ENCODE assay signal across 15 cellular contexts in genomic region chr18:905948-906415, GRCh38. TPM values are rescaled to one million over a fixed set of nuclear protein-coding genes. Genes with fewer than 3 reads are reported as not detected.
DNase-seq lines count a peak whose midpoint lies in the region; ATAC-seq and TF ChIP-seq lines count a peak whose summit lies in the region.
"Had no signal": no experiment of that assay in that cellular context is flagged by ENCODE, and none has a peak within 500 bp of the region (broad histone marks: within the 10 kb centered on the region; RNA-seq: fewer than 3 reads in every experiment).

No MANE protein-coding gene starts in this region.

- H3K27ac Mint-ChIP-seq in activated T-cell treated with anti-CD3 and anti-CD28 coated beads, Interleukin-2, amount 50 U/mL, for 24 hours: no peak overlapping the region
- no peak overlapping the region for H3K27ac Mint-ChIP-seq in GM23338
- peak overlapping the region; percentile 88 for H3K27ac Mint-ChIP-seq in stimulated activated naive B cell treated with anti-CD40 and anti-IgM and Interleukin-4, amounts not matched to agents 10 μg/mL and 1 μg/mL and 100 μg/mL, for 72 hours
- H3K27ac Mint-ChIP-seq: activated CD8-positive, alpha-beta memory T cell treated with anti-CD3 and anti-CD28 coated beads, Interleukin-2, amount 10 ng/mL, durations not matched to agents 7 days and 5 days had no signal

- H3K27me3 ChIP-seq in GM23338 (ENCODE audit: insufficient read depth) (peaks cover 100% of the 10 kb centered on the region), ectodermal cell (ENCODE audit: control insufficient read depth, insufficient read depth, low read length, poor library complexity, severe bottlenecking) (peaks cover 98% of the 10 kb centered on the region), thyroid gland (peaks cover 58% of the 10 kb centered on the region)

- peak overlapping the region; percentile 76 for H3K4me3 ChIP-seq in GM23338
- peak overlapping the region; percentile 20 for H3K4me3 ChIP-seq in ectodermal cell (ENCODE audit: insufficient read depth, low read depth, low read length)
- H3K4me3 ChIP-seq in thyroid gland (replicated peaks in 1 of 3): no peak overlapping the region

- H3K79me2 ChIP-seq in GM23338 (replicated peaks; ENCODE audit: insufficient read depth): no peaks in the 10 kb centered on the region

- H3K4me3 Mint-ChIP-seq in activated T-cell treated with anti-CD3 and anti-CD28 coated beads, Interleukin-2, amount 50 U/mL, for 24 hours: no peak overlapping the region
- peak overlapping the region; percentile 68 for H3K4me3 Mint-ChIP-seq in GM23338
- peak overlapping the region; percentile 44 to 51 for H3K4me3 Mint-ChIP-seq in stimulated activated naive B cell treated with anti-CD40 and anti-IgM and Interleukin-4, amounts not matched to agents 10 μg/mL and 1 μg/mL and 100 μg/mL, for 72 hours

- no peak for TF ChIP-seq POLR2A in thyroid gland (IDR thresholded peaks at IDR 0.05)

- H3K9me3 ChIP-seq in ectodermal cell (ENCODE audit: control insufficient read depth, low read length) (no peaks in the 10 kb centered on the region), thyroid gland (no peaks in the 10 kb centered on the region)
- H3K9me3 ChIP-seq: Caco-2 had no signal

- no peaks in the 10 kb centered on the region for H3K9me2 ChIP-seq in GM23338 (ENCODE audit: insufficient read depth)

- no peak overlapping the region for H3K27ac ChIP-seq in GM23338 (ENCODE audit: low read depth)
- H3K27ac ChIP-seq in ectodermal cell (ENCODE audit: insufficient read depth, low read depth, low read length, poor library complexity, severe bottlenecking): no peak overlapping the region
- no peak overlapping the region for H3K27ac ChIP-seq in thyroid gland

- intact Hi-C loops in thyroid gland (cut with DNase I): no loop called here

- 1% methylated on average over 26 of the region's 26 CpGs for WGBS in ectodermal cell, 2 experiments
- WGBS in thyroid gland, 2 donors: 5% methylated on average over 11 to 21 of the region's 26 CpGs

- H3K27me3 Mint-ChIP-seq in activated T-cell treated with anti-CD3 and anti-CD28 coated beads, Interleukin-2, amount 50 U/mL, for 24 hours: peaks cover 87% of the 10 kb centered on the region
- peaks cover 94% of the 10 kb centered on the region for H3K27me3 Mint-ChIP-seq in GM23338 (ENCODE audit: insufficient read depth, low read depth, poor library complexity)
- peaks cover 63 to 89% of the 10 kb centered on the region in 2 donors for H3K27me3 Mint-ChIP-seq in stimulated activated naive B cell treated with anti-CD40 and anti-IgM and Interleukin-4, amounts not matched to agents 10 μg/mL and 1 μg/mL and 100 μg/mL, for 72 hours

- H3K9me3 Mint-ChIP-seq in activated T-cell treated with anti-CD3 and anti-CD28 coated beads, Interleukin-2, amount 50 U/mL, for 24 hours: peaks cover 9% of the 10 kb centered on the region
- peaks cover 3% of the 10 kb centered on the region; the same call in 2 of the 3 replicates for H3K9me3 Mint-ChIP-seq in GM23338
- peaks cover 0 to 2% of the 10 kb centered on the region in 2 donors for H3K9me3 Mint-ChIP-seq in stimulated activated naive B cell treated with anti-CD40 and anti-IgM and Interleukin-4, amounts not matched to agents 10 μg/mL and 1 μg/mL and 100 μg/mL, for 72 hours

- 0 out of 2 replicates have a peak, but pooled peaks cover 12% of the 10 kb centered on the region for H3F3A ChIP-seq in GM23338 (replicated peaks; ENCODE audit: low read depth)

- TF ChIP-seq CTCF in GM23338 (conservative IDR thresholded peaks at IDR 0.05; ENCODE audit: low read depth in 2 of 2) (no peak), thyroid gland (IDR thresholded peaks at IDR 0.05) (no peak)

- peaks cover 32% of the 10 kb centered on the region for H3K4me1 Mint-ChIP-seq in activated T-cell treated with anti-CD3 and anti-CD28 coated beads, Interleukin-2, amount 50 U/mL, for 24 hours (ENCODE audit: low read depth)
- H3K4me1 Mint-ChIP-seq in GM23338: peaks cover 23% of the 10 kb centered on the region
- H3K4me1 Mint-ChIP-seq in stimulated activated naive B cell treated with anti-CD40 and anti-IgM and Interleukin-4, amounts not matched to agents 10 μg/mL and 1 μg/mL and 100 μg/mL, for 72 hours: peaks cover 16 to 17% of the 10 kb centered on the region in 2 donors

- peaks cover 18% of the 10 kb centered on the region for H4K20me1 ChIP-seq in GM23338 (replicated peaks; ENCODE audit: insufficient read depth)

- DNase-seq in activated T-cell treated with anti-CD3 and anti-CD28 coated beads, Interleukin-2, amount 50 U/mL, for 48 hours: peak; percentile 17 to 22
- no peak for DNase-seq in activated T-cell treated with anti-CD3 and anti-CD28 coated beads, Interleukin-2, amount 50 U/mL, for 24 hours
- peak; percentile 46 for DNase-seq in GM23338 (ENCODE audit: low spot score)
- DNase-seq in stimulated activated naive B cell treated with anti-CD40 and anti-IgM and Interleukin-4, amounts not matched to agents 10 μg/mL and 1 μg/mL and 100 μg/mL, for 72 hours: no peak
- no peak for DNase-seq in thyroid gland
- no peak for DNase-seq in pons (ENCODE audit: low spot score)
- DNase-seq: activated CD8-positive, alpha-beta memory T cell treated with anti-CD3 and anti-CD28 coated beads, Interleukin-2, amount 10 ng/mL, durations not matched to agents 7 days and 5 days; Caco-2; Karpas-422; NK-92 treated with Interleukin-12 subunit alpha and Interleukin-12 subunit beta, amount 100 ng/mL, for 24 hours; SW 1271 had no signal

- H2AFZ ChIP-seq in GM23338: peak overlapping the region; percentile 96

- no peaks in the 10 kb centered on the region for H3K36me3 ChIP-seq in GM23338 (ENCODE audit: insufficient read depth)
- H3K36me3 ChIP-seq in ectodermal cell (ENCODE audit: control insufficient read depth, insufficient read depth, low read length): no peaks in the 10 kb centered on the region
- no peaks in the 10 kb centered on the region for H3K36me3 ChIP-seq in thyroid gland

- H3K4me2 ChIP-seq in GM23338: peak overlapping the region; percentile 97

- peaks cover 23% of the 10 kb centered on the region for H3K4me1 ChIP-seq in GM23338 (ENCODE audit: insufficient read depth)
- H3K4me1 ChIP-seq in ectodermal cell (ENCODE audit: control insufficient read depth, insufficient read depth, low read length): peaks cover 27% of the 10 kb centered on the region
- H3K4me1 ChIP-seq in thyroid gland: peaks cover 24 to 38% of the 10 kb centered on the region in 2 donors
- H3K4me1 ChIP-seq: Caco-2 had no signal

- H3K36me3 Mint-ChIP-seq in activated T-cell treated with anti-CD3 and anti-CD28 coated beads, Interleukin-2, amount 50 U/mL, for 24 hours (ENCODE audit: low read depth): no peaks in the 10 kb centered on the region
- no peaks in the 10 kb centered on the region; the same call in 2 of the 3 replicates for H3K36me3 Mint-ChIP-seq in GM23338 (ENCODE audit: low read depth)
- peaks cover 0 to 4% of the 10 kb centered on the region in 2 donors for H3K36me3 Mint-ChIP-seq in stimulated activated naive B cell treated with anti-CD40 and anti-IgM and Interleukin-4, amounts not matched to agents 10 μg/mL and 1 μg/mL and 100 μg/mL, for 72 hours

- ATAC-seq in GM23338: peak; percentile 15
- ATAC-seq in stimulated activated naive B cell treated with anti-CD40 and anti-IgM and Interleukin-4, amounts not matched to agents 10 μg/mL and 1 μg/mL and 100 μg/mL, for 72 hours (replicated peaks): no peak
- ATAC-seq in HG03280 (IDR thresholded peaks at IDR 0.05; ENCODE audit: unreplicated experiment): no peak
- ATAC-seq: activated CD8-positive, alpha-beta memory T cell treated with anti-CD3 and anti-CD28 coated beads, Interleukin-2, amount 10 ng/mL, durations not matched to agents 7 days and 5 days had no signal

TF ChIP-seq in GM23338, 12 proteins besides CTCF, POLR2A, EP300 and RAD21:
- no peak for TF ChIP-seq STAT1 (IDR thresholded peaks at IDR 0.05; ENCODE audit: unreplicated experiment)
- peak; percentile 98 for TF ChIP-seq EZH2 (IDR thresholded peaks at IDR 0.05; ENCODE audit: low read depth, unreplicated experiment)
- no peak for TF ChIP-seq CREB1 (CRISPR knock-in tag; IDR thresholded peaks at IDR 0.05; ENCODE audit: low read depth)
TF ChIP-seq in GM23338: peak in this region for 1.

RNA-seq across cellular contexts. Expression of gene ADCYAP1, which starts 1.3 kb away (rescaled TPM):
- total RNA-seq in GM23338 (2014; rRNA removed; shearing (Covaris generic)): not detected in 2 replicates
- polyA plus RNA-seq in GM23338 (2016; fragmentation: Nextera tagmentation; extraction: Ambion mirVana): 0.09 TPM in 1 of 2 replicates, not detected in the other
- polyA plus RNA-seq in ectodermal cell (2013, experiment 1 of 4): 0.87 TPM
- polyA plus RNA-seq in ectodermal cell (2013, experiment 2 of 4): 0.96 TPM
- polyA plus RNA-seq in ectodermal cell (2013, experiment 3 of 4): 1.1 TPM
- polyA plus RNA-seq in ectodermal cell (2013, experiment 4 of 4): 1.4 TPM
- under 1 TPM in 3 of 4 donors, not detected in 1; 0.13 to 0.75 (median 0.20) TPM for total RNA-seq in thyroid gland
- total RNA-seq: activated CD8-positive, alpha-beta memory T cell treated with anti-CD3 and anti-CD28 coated beads, Interleukin-2, amount 10 ng/mL, durations not matched to agents 7 days and 5 days; bronchial epithelial cell; Caco-2; osteocyte had no signal

Comparison
In these comparisons a context has a peak if more than half of its experiments do, and no peak if none do; other contexts are left out.
1. DNase-seq: peak in activated T-cell treated with anti-CD3 and anti-CD28 coated beads, Interleukin-2, amount 50 U/mL, for 48 hours (2 of 2) and GM23338 (single experiment); none in activated T-cell treated with anti-CD3 and anti-CD28 coated beads, Interleukin-2, amount 50 U/mL, for 24 hours (single experiment), stimulated activated naive B cell treated with anti-CD40 and anti-IgM and Interleukin-4, amounts not matched to agents 10 μg/mL and 1 μg/mL and 100 μg/mL, for 72 hours (single experiment), thyroid gland (0 of 2) and pons (single experiment).
2. H3K4me3 ChIP-seq: peak in GM23338 (single experiment) and ectodermal cell (single experiment); none in thyroid gland (0 of 3).